ENCODE assay signal across 9 cellular contexts in genomic region chr12:128818065-128819022, GRCh38. TPM values are rescaled to one million over a fixed set of nuclear protein-coding genes. Genes with fewer than 3 reads are reported as not detected.
A peak's percentile ranks its signal among the peaks of the same experiment; 100 is the strongest.
DNase-seq lines count a peak whose midpoint lies in the region; ATAC-seq, FAIRE-seq and TF ChIP-seq lines count a peak whose summit lies in the region.
"Had no signal": no experiment of that assay in that cellular context is flagged by ENCODE, and none has a peak within 500 bp of the region (broad histone marks: within the 10 kb centered on the region; RNA-seq: fewer than 3 reads in every experiment).

No MANE protein-coding gene starts in this region.

- no peak overlapping the region for H2AFZ ChIP-seq in HepG2 (ENCODE audit: low read length)

- TF ChIP-seq RAD21 in liver (IDR thresholded peaks at IDR 0.05) (no peak), HepG2 (CRISPR knock-in tag; IDR thresholded peaks at IDR 0.05) (no peak)

- H3K4me3 Mint-ChIP-seq in activated naive CD8-positive, alpha-beta T cell treated with anti-CD3 and anti-CD28 coated beads for 36 hours = no peak overlapping the region

- DNase-seq in HepG2 (ENCODE audit: low spot score) = no peak
- no peak for DNase-seq in activated naive CD8-positive, alpha-beta T cell treated with anti-CD3 and anti-CD28 coated beads for 36 hours
- peak; percentile 74 for DNase-seq in kidney tubule cell (ENCODE audit: low spot score)
- DNase-seq in uterus = no peak
- DNase-seq in T1000 (lab: John Stamatoyannopoulos, UW) = no peak
- no peak for DNase-seq in H7

- CTCF ChIA-PET in HepG2 (lab: Yijun Ruan, JAX; ENCODE audit: low intra/inter-chr PET ratio, low total read pairs) = no interaction called here

- H3K27ac ChIP-seq in liver (ENCODE audit: low read depth in 1 of 2, low read length in 2 of 2) = peak overlapping the region; percentile 94 to 98
- no peak overlapping the region for H3K27ac ChIP-seq in HepG2 (ENCODE audit: extremely low read length, insufficient read depth, low read length)
- peak overlapping the region; percentile 39 to 84 for H3K27ac ChIP-seq in uterus

- H3K4me3 ChIP-seq in liver (ENCODE audit: low read depth in 1 of 3, low read length in 3 of 3) (no peak overlapping the region), HepG2 (replicated peaks in 1 of 3; ENCODE audit: insufficient read depth in 1 of 3, low read depth in 2 of 3, low read length in 3 of 3) (no peak overlapping the region), uterus (no peak overlapping the region), H7 (ENCODE audit: insufficient read depth, low read depth, low read length) (no peak overlapping the region)

- WGBS in liver = 60% methylated on average over 13 of the region's 13 CpGs
- 92% methylated on average over 13 of the region's 13 CpGs for WGBS in HepG2 (ENCODE audit: low lambda C conversion rate)

- no peak for TF ChIP-seq EP300 in HepG2 (IDR thresholded peaks at IDR 0.05; ENCODE audit: low read depth in 2 of 2, low read length in 2 of 2)
- no peak for TF ChIP-seq EP300 in HepG2 (CRISPR knock-in tag; IDR thresholded peaks at IDR 0.05; ENCODE audit: borderline replicate concordance)

- no peaks in the 10 kb centered on the region for H3K27me3 Mint-ChIP-seq in activated naive CD8-positive, alpha-beta T cell treated with anti-CD3 and anti-CD28 coated beads for 36 hours

- H3K4me1 ChIP-seq in liver (ENCODE audit: control insufficient read depth in 4 of 4, insufficient read depth in 4 of 4, low read length in 3 of 4) = peaks cover 3 to 29% (median 13%) of the 10 kb centered on the region in 4 donors
- peaks cover 45% of the 10 kb centered on the region for H3K4me1 ChIP-seq in HepG2 (ENCODE audit: insufficient read depth, low read length)
- H3K4me1 ChIP-seq in uterus = peaks cover 0 to 22% of the 10 kb centered on the region in 2 donors

- TF ChIP-seq POLR2A in HepG2 (IDR thresholded peaks at IDR 0.05; ENCODE audit: insufficient read depth in 1 of 2, low read depth in 2 of 2, low read length in 2 of 2) = no peak
- no peak for TF ChIP-seq POLR2A in uterus (IDR thresholded peaks at IDR 0.05)

- no peaks in the 10 kb centered on the region for H3K9me3 Mint-ChIP-seq in activated naive CD8-positive, alpha-beta T cell treated with anti-CD3 and anti-CD28 coated beads for 36 hours

- peaks cover 52% of the 10 kb centered on the region for H3K4me1 Mint-ChIP-seq in activated naive CD8-positive, alpha-beta T cell treated with anti-CD3 and anti-CD28 coated beads for 36 hours

- peak overlapping the region; percentile 24 to 43 for H3K9ac ChIP-seq in liver (ENCODE audit: low read depth in 1 of 2, low read length in 2 of 2)
- no peak overlapping the region for H3K9ac ChIP-seq in HepG2 (ENCODE audit: insufficient read depth, low read depth, low read length)

- H3K36me3 ChIP-seq in liver (ENCODE audit: control insufficient read depth in 4 of 4, insufficient read depth in 3 of 4, low read depth in 1 of 4, low read length in 3 of 4) (peaks cover 0 to 9% (median 4%) of the 10 kb centered on the region in 4 donors), HepG2 (replicated peaks in 1 of 2; ENCODE audit: control insufficient read depth in 1 of 2, insufficient read depth in 2 of 2, low read length in 2 of 2) (peaks cover 4 to 28% of the 10 kb centered on the region in 2 experiments; a peak in 4 of 5 replicates), uterus (no peaks in the 10 kb centered on the region), H7 (replicated peaks; ENCODE audit: control insufficient read depth, insufficient read depth, low read length) (peaks cover 3% of the 10 kb centered on the region)

- H4K20me1 ChIP-seq in HepG2 (ENCODE audit: insufficient read depth, low read length) = peaks cover 15% of the 10 kb centered on the region

- no peaks in the 10 kb centered on the region for H3K9me3 ChIP-seq in liver (ENCODE audit: control insufficient read depth in 4 of 4, low read length in 3 of 4)
- no peaks in the 10 kb centered on the region for H3K9me3 ChIP-seq in HepG2 (ENCODE audit: low read length)
- H3K9me3 ChIP-seq in uterus = no peaks in the 10 kb centered on the region

- FAIRE-seq in HepG2 (lab: Jason Lieb, UNC) = no peak
- FAIRE-seq: colon had no signal

- peaks cover 84% of the 10 kb centered on the region for H3K79me2 ChIP-seq in HepG2 (ENCODE audit: insufficient read depth, low read length)

- POLR2A ChIA-PET in HepG2 (lab: Yijun Ruan, JAX) = no interaction called here

- ATAC-seq in HepG2 (no peak), HG03097 (IDR thresholded peaks at IDR 0.05; ENCODE audit: low FRiP score, unreplicated experiment) (peak; percentile 38)

- TF ChIP-seq CTCF in liver (IDR thresholded peaks at IDR 0.05; ENCODE audit: low read depth, low read length, missing input control) (no peak), HepG2 (CRISPR knock-in tag; IDR thresholded peaks at IDR 0.05) (no peak), uterus (IDR thresholded peaks at IDR 0.05) (no peak)

- no TSS peak for BruUV-seq in HepG2 (replicated peaks; lab: Mats Ljungman, UMichigan)

- peak overlapping the region; percentile 35 for H3K27ac Mint-ChIP-seq in activated naive CD8-positive, alpha-beta T cell treated with anti-CD3 and anti-CD28 coated beads for 36 hours

- H3K36me3 Mint-ChIP-seq in activated naive CD8-positive, alpha-beta T cell treated with anti-CD3 and anti-CD28 coated beads for 36 hours = peaks cover 61% of the 10 kb centered on the region

- no peak overlapping the region for H3K4me2 ChIP-seq in HepG2 (ENCODE audit: low read depth, low read length)

- intact Hi-C loops in HepG2 (cut with micrococcal nuclease; ENCODE audit: unreplicated experiment) (no loop called here), uterus (cut with DNase I; ENCODE audit: low total_unique reads) (no loop called here)

- in situ Hi-C loops in HepG2 (cut with HindIII; ENCODE audit: extremely low pct_ligation_motif_present, low pct_unique_long_range_greater_than_20kb) = no loop called here

- H3K27me3 ChIP-seq in liver (ENCODE audit: control insufficient read depth in 4 of 4, insufficient read depth in 4 of 4, low read length in 3 of 4) (no peaks in the 10 kb centered on the region), HepG2 (ENCODE audit: control insufficient read depth in 1 of 2, insufficient read depth in 2 of 2, low read length in 2 of 2) (no peaks in the 10 kb centered on the region), uterus (no peaks in the 10 kb centered on the region), H7 (ENCODE audit: control insufficient read depth, insufficient read depth, low read length) (no peaks in the 10 kb centered on the region)

RNA-seq across cellular contexts. Expression of gene SLC15A4, which starts 5.4 kb away (rescaled TPM):
- total RNA-seq in liver (10 to 100 TPM; 20.2 to 25.3 TPM), HepG2 (2016; rRNA removed; fragmentation: Illumina TruSeq; extraction: Trizol) (8.2 and 17.3 TPM in 2 replicates), uterus (10 to 100 TPM; 40.9 to 62.8 (median 52.1) TPM)
- polyA plus RNA-seq in liver (1 to 10 TPM; 7.3 to 9.6 TPM), HepG2 (2011; rRNA removed) (22.7 and 25.8 TPM in 2 replicates)
- total RNA-seq in HepG2 (2016; cell fraction: cytosol; rRNA removed; fragmentation: Illumina TruSeq; extraction: Trizol; ENCODE audit: low read depth) = 21.9 and 22.2 TPM in 2 replicates
- total RNA-seq in HepG2 (2016; cell fraction: insoluble cytoplasmic fraction; rRNA removed; fragmentation: Illumina TruSeq; extraction: Trizol) = 8.5 and 19.3 TPM in 2 replicates
- 11.6 and 11.8 TPM in 2 replicates for total RNA-seq in HepG2 (2016; cell fraction: membrane; rRNA removed; fragmentation: Illumina TruSeq; extraction: Trizol)
- total RNA-seq in HepG2 (2016; cell fraction: nucleus; rRNA removed; fragmentation: Illumina TruSeq; extraction: Trizol) = 26.9 and 28.3 TPM in 2 replicates
- 15.4 and 23.5 TPM in 2 replicates for polyA plus RNA-seq in HepG2 (2011; cell fraction: cytosol; rRNA removed)
- polyA plus RNA-seq in HepG2 (2011; cell fraction: nucleus; rRNA removed) = 21.1 and 23.8 TPM in 2 replicates
- 13.2 and 17.3 TPM in 2 replicates for polyA plus RNA-seq in HepG2 (2012)
- polyA plus RNA-seq in HepG2 (2016; cell fraction: cytosol; fragmentation: Illumina TruSeq; extraction: Trizol; ENCODE audit: low read depth) = 2.0 and 2.3 TPM in 2 replicates
- 6.8 and 7.6 TPM in 2 replicates for polyA plus RNA-seq in HepG2 (2016; cell fraction: insoluble cytoplasmic fraction; fragmentation: Illumina TruSeq; extraction: Trizol; ENCODE audit: low read depth)
- 3.5 and 4.1 TPM in 2 replicates for polyA plus RNA-seq in HepG2 (2016; cell fraction: membrane; fragmentation: Illumina TruSeq; extraction: Trizol; ENCODE audit: low read depth)
- polyA plus RNA-seq in HepG2 (2016; cell fraction: nucleus; fragmentation: Illumina TruSeq; extraction: Trizol; ENCODE audit: insufficient read depth, low read depth) = 28.4 and 32.6 TPM in 2 replicates
- 47.4 and 97.4 TPM in 2 replicates for polyA minus RNA-seq in HepG2 (2011; rRNA and poly(A)+ RNA removed; ENCODE audit: low replicate concordance)
- polyA minus RNA-seq in HepG2 (2011; cell fraction: cytosol; rRNA and poly(A)+ RNA removed) = 23.1 and 28.7 TPM in 2 replicates
- 45.4 and 58.3 TPM in 2 replicates for polyA minus RNA-seq in HepG2 (2011; cell fraction: nucleus; rRNA and poly(A)+ RNA removed)
- total RNA-seq in activated naive CD8-positive, alpha-beta T cell treated with anti-CD3 and anti-CD28 coated beads for 36 hours = 10 to 100 TPM; 18.6 to 22.0 TPM
- 32.8 and 35.0 TPM in 2 replicates for total RNA-seq in H7 (2014; rRNA removed; shearing (Covaris generic))

RNA-seq across cellular contexts. Expression of gene GLT1D1, which starts 34.9 kb away (rescaled TPM):
- total RNA-seq in liver (10 to 100 TPM; 13.1 to 17.7 TPM), HepG2 (2016; rRNA removed; fragmentation: Illumina TruSeq; extraction: Trizol) (0.09 TPM in 1 of 2 replicates, not detected in the other), uterus (1 to 10 TPM in 2 of 4 donors, under 1 TPM in 1, not detected in 1; 0.26 to 3.6 (median 2.9) TPM)
- polyA plus RNA-seq in liver (10 to 100 TPM; 10.4 to 14.6 TPM), HepG2 (2011; rRNA removed) (0.17 and 0.24 TPM in 2 replicates)
- not detected in 2 replicates for total RNA-seq in HepG2 (2016; cell fraction: cytosol; rRNA removed; fragmentation: Illumina TruSeq; extraction: Trizol; ENCODE audit: low read depth)
- total RNA-seq in HepG2 (2016; cell fraction: insoluble cytoplasmic fraction; rRNA removed; fragmentation: Illumina TruSeq; extraction: Trizol) = not detected in 2 replicates
- total RNA-seq in HepG2 (2016; cell fraction: membrane; rRNA removed; fragmentation: Illumina TruSeq; extraction: Trizol) = not detected in 2 replicates
- not detected in 2 replicates for total RNA-seq in HepG2 (2016; cell fraction: nucleus; rRNA removed; fragmentation: Illumina TruSeq; extraction: Trizol)
- polyA plus RNA-seq in HepG2 (2011; cell fraction: cytosol; rRNA removed) = 0.12 and 0.24 TPM in 2 replicates
- polyA plus RNA-seq in HepG2 (2011; cell fraction: nucleus; rRNA removed) = 0.10 TPM in 1 of 2 replicates, not detected in the other
- polyA plus RNA-seq in HepG2 (2012) = 0.20 and 0.48 TPM in 2 replicates
- 0.06 TPM in 1 of 2 replicates, not detected in the other for polyA plus RNA-seq in HepG2 (2016; cell fraction: cytosol; fragmentation: Illumina TruSeq; extraction: Trizol; ENCODE audit: low read depth)
- 0.11 TPM in 1 of 2 replicates, not detected in the other for polyA plus RNA-seq in HepG2 (2016; cell fraction: insoluble cytoplasmic fraction; fragmentation: Illumina TruSeq; extraction: Trizol; ENCODE audit: low read depth)
- polyA plus RNA-seq in HepG2 (2016; cell fraction: membrane; fragmentation: Illumina TruSeq; extraction: Trizol; ENCODE audit: low read depth) = 0.06 and 0.15 TPM in 2 replicates
- polyA plus RNA-seq in HepG2 (2016; cell fraction: nucleus; fragmentation: Illumina TruSeq; extraction: Trizol; ENCODE audit: insufficient read depth, low read depth) = not detected in 2 replicates
- polyA minus RNA-seq in HepG2 (2011; rRNA and poly(A)+ RNA removed; ENCODE audit: low replicate concordance) = 0.04 and 0.07 TPM in 2 replicates
- not detected in 2 replicates for polyA minus RNA-seq in HepG2 (2011; cell fraction: cytosol; rRNA and poly(A)+ RNA removed)
- 0.12 TPM in 1 of 2 replicates, not detected in the other for polyA minus RNA-seq in HepG2 (2011; cell fraction: nucleus; rRNA and poly(A)+ RNA removed)
- total RNA-seq in activated naive CD8-positive, alpha-beta T cell treated with anti-CD3 and anti-CD28 coated beads for 36 hours = under 1 TPM; 0.27 to 0.30 TPM
- total RNA-seq in H7 (2014; rRNA removed; shearing (Covaris generic)) = 6.1 and 9.2 TPM in 2 replicates
